1 cellular context compared by ENCODE assay signal in the genomic region with DNA sequence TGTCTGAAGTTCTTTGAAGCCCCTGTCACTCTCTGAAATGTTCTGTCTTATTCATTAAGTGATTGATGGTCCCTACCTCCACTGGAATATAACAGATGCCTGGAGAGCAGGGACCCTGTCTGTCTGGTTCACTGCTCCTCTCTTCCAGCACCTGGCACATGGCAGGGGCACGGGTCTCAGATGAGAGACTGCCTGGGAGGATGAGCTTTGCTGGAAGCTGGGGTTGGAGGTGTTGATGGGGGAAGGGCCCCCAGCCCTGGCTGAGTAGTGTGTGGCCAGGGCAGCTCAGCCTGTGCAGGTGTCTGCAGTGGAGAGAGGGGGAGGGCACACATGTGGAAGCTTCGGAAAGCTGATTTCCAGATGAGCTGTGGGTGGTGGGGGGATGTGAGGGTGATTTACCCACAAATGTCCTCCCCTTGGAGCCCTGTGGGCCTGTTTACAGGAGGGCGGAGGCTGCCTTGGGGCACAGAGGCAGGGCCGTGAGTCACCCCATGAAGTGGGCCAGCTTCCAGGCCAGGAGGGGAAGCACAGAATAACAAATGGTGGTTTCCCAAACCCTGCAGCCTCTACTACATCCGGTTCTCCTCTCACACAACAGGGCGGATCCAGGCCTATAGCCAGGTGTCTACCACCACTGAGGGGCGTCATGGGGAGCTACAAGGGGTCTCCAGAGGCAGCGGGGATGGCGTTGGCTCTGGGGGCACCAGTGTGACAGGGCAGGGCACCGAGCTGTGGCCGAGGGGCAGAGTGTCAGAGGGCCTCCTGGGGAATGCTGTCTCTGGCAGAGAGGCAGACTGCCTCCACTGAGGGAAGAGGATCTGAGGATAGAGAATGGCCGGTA.
TF ChIP-seq lines count a peak whose summit lies in the region.

No MANE protein-coding gene starts in this region.

TF ChIP-seq in IMR-90, 13 proteins besides CTCF, POLR2A, EP300 and RAD21:
- TF ChIP-seq MAZ (IDR thresholded peaks at IDR 0.05; ENCODE audit: borderline replicate concordance, low read depth, low read length) (peak; percentile 72; the same call in 1 of the 2 replicates), RCOR1 (IDR thresholded peaks at IDR 0.05; ENCODE audit: insufficient replicate concordance, low read length) (peak; percentile 8), MAFK (IDR thresholded peaks at IDR 0.05; ENCODE audit: low read depth, low read length) (no peak), CHD1 (IDR thresholded peaks at IDR 0.05; ENCODE audit: low read depth, low read length) (no peak), FOS (IDR thresholded peaks at IDR 0.05; ENCODE audit: low read depth, low read length) (peak; percentile 87; the same call in 1 of the 2 replicates), NFE2L2 (IDR thresholded peaks at IDR 0.05; ENCODE audit: low read depth, low read length) (no peak)
